ENCODE assay signal across 22 cellular contexts in genomic region chr14:95346820-95347219, GRCh38. TPM values are rescaled to one million over a fixed set of nuclear protein-coding genes. Genes with fewer than 3 reads are reported as not detected.
DNase-seq lines count a peak whose midpoint lies in the region; ATAC-seq, FAIRE-seq and TF ChIP-seq lines count a peak whose summit lies in the region.
"Had no signal": no experiment of that assay in that cellular context is flagged by ENCODE, and none has a peak within 500 bp of the region (broad histone marks: within the 10 kb centered on the region; RNA-seq: fewer than 3 reads in every experiment).

No MANE protein-coding gene starts in this region.

- H3K9me3 ChIP-seq in A549, result no peaks in the 10 kb centered on the region
- H3K9me3 ChIP-seq: breast epithelium, heart right ventricle, pancreas, right lobe of liver had no signal

- no peak for TF ChIP-seq POLR2A in A549 (IDR thresholded peaks at IDR 0.05; ENCODE audit: low read length)

- no peak for TF ChIP-seq RAD21 in A549 (conservative IDR thresholded peaks at IDR 0.05 in 1 of 2, IDR thresholded peaks at IDR 0.05 in 1 of 2)

- no peaks in the 10 kb centered on the region for H3K4me1 ChIP-seq in A549
- H3K4me1 ChIP-seq: breast epithelium, right lobe of liver had no signal

- H3K27me3 ChIP-seq in kidney epithelial cell (ENCODE audit: control insufficient read depth, insufficient read depth, low read length), result no peaks in the 10 kb centered on the region
- H3K27me3 ChIP-seq: breast epithelium, pancreas, right lobe of liver had no signal

- no peak for TF ChIP-seq EP300 in A549 (IDR thresholded peaks at IDR 0.05)

- DNase-seq in A549 (ENCODE audit: low read depth in 1 of 2, low spot score in 1 of 2) (peak in 1 of 2 experiments; percentile 16), HT1080 (ENCODE audit: low read depth) (peak; percentile 83), astrocyte of the hippocampus (ENCODE audit: low read depth, low spot score) (peak; percentile 53), kidney epithelial cell (ENCODE audit: low read depth) (peak; percentile 31), cerebellar cortex (ENCODE audit: low spot score) (no peak), EL (no peak)
- no peak for DNase-seq in stimulated activated naive CD4-positive, alpha-beta T cell treated with Interleukin-2 at 50 U/mL for 16 hours (lab: John Stamatoyannopoulos, UW)
- DNase-seq: activated CD4-positive, alpha-beta T cell treated with anti-CD3 and anti-CD28 coated beads, Interleukin-2, amount 50 U/mL, for 1 hour; activated effector memory CD4-positive, alpha-beta T cell treated with Interleukin-2 at 50 U/mL for 16 hours; heart right ventricle; kidney; naive thymus-derived CD4-positive, alpha-beta T cell; NCI-H1105; NCI-H2081 treated with DMSO at 0.1 percent for 48 hours; NCI-H524; pancreas; right lobe of liver; stimulated activated CD4-positive, alpha-beta T cell treated with anti-CD3 and anti-CD28 coated beads, Interleukin-15, amount 100 ng/mL, for 24 hours had no signal

- WGBS in A549 (ENCODE audit: missing lambda C conversion rate), result 100% methylated on average over 1 of the region's 1 CpG

- H3K36me3 ChIP-seq in kidney epithelial cell (ENCODE audit: control insufficient read depth, insufficient read depth, low read length), result no peaks in the 10 kb centered on the region
- H3K36me3 ChIP-seq: breast epithelium, heart right ventricle, pancreas, right lobe of liver had no signal

- 0 out of 3 replicates have a peak overlapping the region, but pooled peaks have one; percentile 2 for H3K4me2 ChIP-seq in A549
- H3K4me2 ChIP-seq: KMS-11 had no signal

- FAIRE-seq in A549 (lab: Jason Lieb, UNC), result no peak
- FAIRE-seq: kidney, pancreas, TTC549 had no signal

- CTCF ChIA-PET in A549 (lab: Yijun Ruan, JAX), result interaction anchor here (0.5 to 1.2 kb wide), 5 partner anchors 19 to 639 kb away, joined by 3 to 4 read pairs (median 3); no protein-coding TSS in a partner anchor

- POLR2A ChIA-PET in A549 (lab: Yijun Ruan, JAX), result interaction anchor here (1.1 kb wide), 1 partner anchor 10 kb away, joined by 3 read pairs; no protein-coding TSS in a partner anchor

- no peak overlapping the region for H3K4me3 ChIP-seq in A549
- no peak overlapping the region for H3K4me3 ChIP-seq in kidney epithelial cell (ENCODE audit: low read depth, low read length)
- H3K4me3 ChIP-seq: breast epithelium, heart right ventricle, pancreas, right lobe of liver had no signal

- TF ChIP-seq CTCF in A549 (IDR thresholded peaks at IDR 0.05) (no peak), kidney epithelial cell (IDR thresholded peaks at IDR 0.05; ENCODE audit: insufficient read depth, low read length, poor library complexity, severe bottlenecking) (no peak)

- H3K27ac ChIP-seq in A549, result no peak overlapping the region
- H3K27ac ChIP-seq: breast epithelium, heart right ventricle, KMS-11, pancreas, right lobe of liver had no signal

- ATAC-seq in A549 (peak; percentile 64 to 72; a peak in 5 of 6 replicates), HG03442 (IDR thresholded peaks at IDR 0.05; ENCODE audit: unreplicated experiment) (no peak)
- ATAC-seq: naive thymus-derived CD4-positive, alpha-beta T cell; pancreas; right lobe of liver had no signal

TF ChIP-seq in A549, 52 proteins besides CTCF, POLR2A, EP300 and RAD21:
- TF ChIP-seq RNF2 (IDR thresholded peaks at IDR 0.05; ENCODE audit: borderline replicate concordance, low read depth) (no peak), HOXA7 (CRISPR knock-in tag; IDR thresholded peaks at IDR 0.05) (no peak)

RNA-seq across cellular contexts. Expression of gene CLMN, which starts 27.1 kb away (rescaled TPM):
- 10.6 and 11.3 TPM in 2 replicates for polyA plus RNA-seq in A549 (2011; rRNA removed)
- 1.4 and 1.6 TPM in 2 replicates for polyA plus RNA-seq in A549 (2012; cell fraction: cytosol; rRNA removed)
- 2.0 and 3.1 TPM in 2 replicates for polyA plus RNA-seq in A549 (2012; cell fraction: nucleus; rRNA removed)
- polyA plus RNA-seq in A549 (2017; fragmentation: RNase III; extraction: RNeasy Plus Mini Kit Qiagen cat#74134 plus additional on column Dnase treatment), result 2.9 to 4.3 TPM (median 3.3 TPM) in 3 replicates
- 10.9 and 11.9 TPM in 2 replicates for polyA minus RNA-seq in A549 (2011; rRNA and poly(A)+ RNA removed)
- total RNA-seq in HT1080 (2014; rRNA removed; shearing (Covaris generic)), result 3.8 and 4.2 TPM in 2 replicates
- 9.8 and 11.2 TPM in 2 replicates for polyA plus RNA-seq in HT1080 (2015; cell fraction: cytosol; rRNA removed)
- polyA plus RNA-seq in HT1080 (2015; cell fraction: nucleus; rRNA removed), result 28.9 and 37.3 TPM in 2 replicates
- 9.5 and 9.8 TPM in 2 replicates for total RNA-seq in kidney epithelial cell

Comparison
In these comparisons a context has a peak if more than half of its experiments do, and no peak if none do; other contexts are left out.
1. DNase-seq: peak in HT1080 (single experiment), astrocyte of the hippocampus (single experiment) and kidney epithelial cell (single experiment); none in stimulated activated naive CD4-positive, alpha-beta T cell treated with Interleukin-2 at 50 U/mL for 16 hours (single experiment), cerebellar cortex (single experiment) and EL (single experiment).